Comparison of ENCODE assay signal across 11 cellular contexts in genomic region chr1:33331444-33332356, GRCh38. TPM values are rescaled to one million over a fixed set of nuclear protein-coding genes. Genes with fewer than 3 reads are reported as not detected.
DNase-seq lines count a peak whose midpoint lies in the region; ATAC-seq and TF ChIP-seq lines count a peak whose summit lies in the region.
"Had no signal": no experiment of that assay in that cellular context is flagged by ENCODE, and none has a peak within 500 bp of the region (broad histone marks: within the 10 kb centered on the region; RNA-seq: fewer than 3 reads in every experiment).

No MANE protein-coding gene starts in this region.

- H3K9me3 Mint-ChIP-seq in chondrocyte (ENCODE audit: low read depth), result no peaks in the 10 kb centered on the region
- H3K9me3 Mint-ChIP-seq: CD8-positive, alpha-beta T cell had no signal

- H3K4me1 ChIP-seq in IMR-90 (ENCODE audit: control insufficient read depth, insufficient read depth, low read length) (peaks cover 35% of the 10 kb centered on the region), lower lobe of right lung (peaks cover 81% of the 10 kb centered on the region), stomach (peaks cover 52 to 92% (median 65%) of the 10 kb centered on the region in 4 donors)

- POLR2A ChIA-PET in IMR-90 (lab: Charles Lee; ENCODE audit: unreplicated experiment), result no interaction called here

- H3K27me3 ChIP-seq in IMR-90 (ENCODE audit: control insufficient read depth, insufficient read depth, low read length), result no peaks in the 10 kb centered on the region
- no peaks in the 10 kb centered on the region for H3K27me3 ChIP-seq in lower lobe of right lung (ENCODE audit: low read depth)
- H3K27me3 ChIP-seq in stomach, result no peaks in the 10 kb centered on the region

- no peak for TF ChIP-seq CTCF in IMR-90 (conservative IDR thresholded peaks at IDR 0.05; ENCODE audit: low read depth, low read length)
- TF ChIP-seq CTCF in chondrocyte (IDR thresholded peaks at IDR 0.05), result no peak
- TF ChIP-seq CTCF in lower lobe of right lung (IDR thresholded peaks at IDR 0.05), result no peak
- no peak for TF ChIP-seq CTCF in stomach (IDR thresholded peaks at IDR 0.05)

- H2BK5ac ChIP-seq in IMR-90 (ENCODE audit: low read depth, low read length, poor library complexity, severe bottlenecking), result peak overlapping the region; percentile 11

- no TSS peak for BruUV-seq in IMR-90 (replicated peaks; lab: Mats Ljungman, UMichigan)

- H2AK9ac ChIP-seq in IMR-90 (replicated peaks; ENCODE audit: low read depth, low read length, poor library complexity), result peak overlapping the region; percentile 22

- H3K9me1 ChIP-seq in IMR-90 (ENCODE audit: insufficient read depth, low read length), result peaks cover 30% of the 10 kb centered on the region

- no peak overlapping the region for H3K4me3 ChIP-seq in IMR-90 (ENCODE audit: insufficient read depth, low read depth, low read length)
- no peak overlapping the region for H3K4me3 ChIP-seq in lower lobe of right lung
- no peak overlapping the region for H3K4me3 ChIP-seq in stomach
- H3K4me3 ChIP-seq: PC-9 had no signal

- CTCF ChIA-PET in IMR-90 (lab: Yijun Ruan, JAX), result no interaction called here

- no peak overlapping the region for H3K23ac ChIP-seq in IMR-90 (ENCODE audit: low read depth, low read length)

- peaks cover 44 to 84% of the 10 kb centered on the region in 2 experiments for H3K79me1 ChIP-seq in IMR-90 (ENCODE audit: low read depth in 1 of 2, low read length in 2 of 2)

- H2AK5ac ChIP-seq in IMR-90 (ENCODE audit: low read depth, low read length), result no peak overlapping the region

- no peak overlapping the region for H3K14ac ChIP-seq in IMR-90 (replicated peaks; ENCODE audit: low read depth, low read length)

- peaks cover 70% of the 10 kb centered on the region for H3K4me1 Mint-ChIP-seq in chondrocyte (ENCODE audit: low read depth)

- TF ChIP-seq POLR2A in IMR-90 (IDR thresholded peaks at IDR 0.05; ENCODE audit: low read depth, low read length), result no peak
- TF ChIP-seq POLR2A in stomach (IDR thresholded peaks at IDR 0.05), result no peak

- no peak overlapping the region for H3K56ac ChIP-seq in IMR-90 (ENCODE audit: extremely low read depth, insufficient read depth, low read length)

- H3K27me3 Mint-ChIP-seq in chondrocyte (ENCODE audit: low read depth), result no peaks in the 10 kb centered on the region

- peaks cover 97% of the 10 kb centered on the region for H4K20me1 ChIP-seq in IMR-90 (ENCODE audit: insufficient read depth, low read length)

- H3K27ac Mint-ChIP-seq in chondrocyte (ENCODE audit: unreplicated experiment), result peak overlapping the region; percentile 74
- H3K27ac Mint-ChIP-seq: CD8-positive, alpha-beta T cell had no signal

- H3K9me3 ChIP-seq in IMR-90 (ENCODE audit: control insufficient read depth, insufficient read depth, low read length), result no peaks in the 10 kb centered on the region
- H3K9me3 ChIP-seq in lower lobe of right lung, result no peaks in the 10 kb centered on the region
- no peaks in the 10 kb centered on the region for H3K9me3 ChIP-seq in stomach

- intact Hi-C loops in IMR-90 (cut with micrococcal nuclease), result no loop called here
- intact Hi-C loops in lower lobe of right lung (cut with DNase I), result no loop called here
- intact Hi-C loops in stomach (cut with DNase I; ENCODE audit: low total_unique reads), result no loop called here

- H3K9ac ChIP-seq in IMR-90 (ENCODE audit: low read depth, low read length), result no peak overlapping the region

- 80% methylated on average over 1 of the region's 10 CpGs; no CpG with 5 or more reads in 1 of the 2 experiments for WGBS in IMR-90 (ENCODE audit: extremely low coverage in 2 of 2, insufficient read length in 1 of 2), 2 experiments
- WGBS in stomach, 5 donors, result 62 to 77% (median 73%) methylated on average over 6 to 10 of the region's 10 CpGs

- in situ Hi-C loops in IMR-90 (cut with MboI; ENCODE audit: low sequenced_read_pairs), result no loop called here

- no peak overlapping the region for H4K8ac ChIP-seq in IMR-90 (ENCODE audit: low read depth in 2 of 2, low read length in 2 of 2)

- H3K4me3 Mint-ChIP-seq in chondrocyte (ENCODE audit: unreplicated experiment), result no peak overlapping the region
- H3K4me3 Mint-ChIP-seq: CD8-positive, alpha-beta T cell had no signal

- H3K27ac ChIP-seq in IMR-90 (ENCODE audit: insufficient read depth, low read length) (peak overlapping the region; percentile 7; the same call in 1 of the 2 replicates), lower lobe of right lung (peak overlapping the region; percentile 27), stomach (peak overlapping the region in 4 of 5 donors; percentile 97 to 100 (median 99))
- H3K27ac ChIP-seq: PC-9 had no signal

- no peak for TF ChIP-seq EP300 in stomach (IDR thresholded peaks at IDR 0.05)

- peaks cover 73% of the 10 kb centered on the region for H3K36me3 ChIP-seq in IMR-90 (ENCODE audit: control insufficient read depth, insufficient read depth, low read length)
- peaks cover 83% of the 10 kb centered on the region for H3K36me3 ChIP-seq in lower lobe of right lung
- H3K36me3 ChIP-seq in stomach, result peaks cover 57 to 78% (median 74%) of the 10 kb centered on the region in 4 donors

- H2BK20ac ChIP-seq in IMR-90 (ENCODE audit: low read depth, low read length), result no peak overlapping the region

- no peak for TF ChIP-seq RAD21 in IMR-90 (IDR thresholded peaks at IDR 0.05; ENCODE audit: low read length)

- DNase-seq in IMR-90, result peak; percentile 29
- no peak for DNase-seq in chondrocyte (ENCODE audit: low spot score)
- no peak for DNase-seq in lower lobe of right lung
- no peak for DNase-seq in stomach
- no peak for DNase-seq in NCI-H146 treated with DMSO at 0.1 percent for 48 hours (lab: John Stamatoyannopoulos, UW; ENCODE audit: unreplicated experiment)
- no peak for DNase-seq in inferior parietal cortex (ENCODE audit: extremely low spot score)
- no peak for DNase-seq in ureter (ENCODE audit: low spot score)
- DNase-seq: CD8-positive, alpha-beta T cell; NCI-H2171; PC-9 had no signal

- dilution Hi-C loops in IMR-90 (cut with HindIII; ENCODE audit: low sequenced_read_pairs, unreplicated experiment), result no loop called here

- no peak overlapping the region for H2BK120ac ChIP-seq in IMR-90 (ENCODE audit: low read depth, low read length)

- no peak overlapping the region for H3K18ac ChIP-seq in IMR-90 (ENCODE audit: low read depth, low read length)

- no peak overlapping the region for H4K91ac ChIP-seq in IMR-90 (ENCODE audit: insufficient read depth, low read depth, low read length)

- H3K4ac ChIP-seq in IMR-90 (ENCODE audit: low read depth, low read length), result no peak overlapping the region

- no peak overlapping the region for H3K4me2 ChIP-seq in IMR-90 (ENCODE audit: low read depth, low read length)
- H3K4me2 ChIP-seq: PC-9 had no signal

- H4K5ac ChIP-seq in IMR-90 (ENCODE audit: low read depth, low read length), result no peak overlapping the region

- ATAC-seq in IMR-90 (ENCODE audit: low read depth) (no peak), lower lobe of right lung (no peak), HG03139 (IDR thresholded peaks at IDR 0.05; ENCODE audit: unreplicated experiment) (no peak)
- ATAC-seq: CD8-positive, alpha-beta T cell had no signal

- H2BK15ac ChIP-seq in IMR-90 (ENCODE audit: low read depth, low read length), result no peak overlapping the region

- H2AFZ ChIP-seq in IMR-90 (replicated peaks; ENCODE audit: low read length, poor library complexity), result no peak overlapping the region
- H2AFZ ChIP-seq: PC-9 had no signal

- peaks cover 43% of the 10 kb centered on the region for H3K36me3 Mint-ChIP-seq in chondrocyte (ENCODE audit: low read depth)

TF ChIP-seq in IMR-90, 13 proteins besides CTCF, POLR2A, EP300 and RAD21:
- no peak for TF ChIP-seq BHLHE40 (IDR thresholded peaks at IDR 0.05; ENCODE audit: low read depth, low read length)
- TF ChIP-seq USF2 (IDR thresholded peaks at IDR 0.05; ENCODE audit: low read depth, low read length), result no peak
- no peak for TF ChIP-seq ELK1 (IDR thresholded peaks at IDR 0.05; ENCODE audit: borderline replicate concordance, low read depth, low read length)
TF ChIP-seq in IMR-90: peak in this region for 0.

RNA-seq across cellular contexts. Expression of gene A3GALT2, which starts 10.8 kb away (rescaled TPM):
- total RNA-seq in IMR-90 (2012; rRNA removed), result not detected in 2 replicates
- not detected in 2 replicates for polyA plus RNA-seq in IMR-90 (2012; rRNA removed)
- not detected in 2 replicates for polyA plus RNA-seq in IMR-90 (2012; cell fraction: cytosol; rRNA removed)
- 0.23 and 1.2 TPM in 2 replicates for polyA plus RNA-seq in IMR-90 (2012; cell fraction: nucleus; rRNA removed; ENCODE audit: low replicate concordance)
- total RNA-seq in chondrocyte, result 0.27 TPM in 1 of 3 replicates, not detected in the others
- total RNA-seq in lower lobe of right lung, result not detected
- total RNA-seq in stomach, result not detected
- not detected for polyA plus RNA-seq in stomach
- total RNA-seq in ureter, result not detected
- total RNA-seq: CD8-positive, alpha-beta T cell; PC-9 had no signal

Comparison
In these comparisons a context has a peak if more than half of its experiments do, and no peak if none do; other contexts are left out.
1. H3K27ac ChIP-seq: peak in every context shown above with its lines; median percentile 99 in stomach; 27 in lower lobe of right lung; 7 in IMR-90.